In genomic region chr1:201486158-201486557, GRCh38 we compare ENCODE assay signal across 1 cellular context.
TF ChIP-seq lines count a peak whose summit lies in the region.

No MANE protein-coding gene starts in this region.

TF ChIP-seq in K562, 482 proteins besides CTCF, POLR2A, EP300 and RAD21 (continued from another document and continues in another):
- no peak for TF ChIP-seq CHD7 (IDR thresholded peaks at IDR 0.05; ENCODE audit: low read depth, low read length)
- TF ChIP-seq HCFC1 (IDR thresholded peaks at IDR 0.05; ENCODE audit: low read depth, low read length), result no peak
- no peak for TF ChIP-seq ETS2 (tag; IDR thresholded peaks at IDR 0.05; ENCODE audit: borderline replicate concordance, poor library complexity, severe bottlenecking)
- TF ChIP-seq BHLHE40 (IDR thresholded peaks at IDR 0.05; ENCODE audit: low read length), result no peak
- no peak for TF ChIP-seq KLF10 (CRISPR knock-in tag; IDR thresholded peaks at IDR 0.05)
- no peak for TF ChIP-seq BDP1 (IDR thresholded peaks at IDR 0.05; ENCODE audit: insufficient read depth, insufficient read length)
- no peak for TF ChIP-seq SP1 (CRISPR knock-in tag; IDR thresholded peaks at IDR 0.05)
- no peak for TF ChIP-seq SNIP1 (IDR thresholded peaks at IDR 0.05; ENCODE audit: low read depth)
- TF ChIP-seq ZNF224 (CRISPR knock-in tag; IDR thresholded peaks at IDR 0.05), result no peak
- no peak for TF ChIP-seq POLR3A (IDR thresholded peaks at IDR 0.05; ENCODE audit: borderline replicate concordance, extremely low read depth, insufficient read depth, insufficient read length)
- TF ChIP-seq, protein P1, sequence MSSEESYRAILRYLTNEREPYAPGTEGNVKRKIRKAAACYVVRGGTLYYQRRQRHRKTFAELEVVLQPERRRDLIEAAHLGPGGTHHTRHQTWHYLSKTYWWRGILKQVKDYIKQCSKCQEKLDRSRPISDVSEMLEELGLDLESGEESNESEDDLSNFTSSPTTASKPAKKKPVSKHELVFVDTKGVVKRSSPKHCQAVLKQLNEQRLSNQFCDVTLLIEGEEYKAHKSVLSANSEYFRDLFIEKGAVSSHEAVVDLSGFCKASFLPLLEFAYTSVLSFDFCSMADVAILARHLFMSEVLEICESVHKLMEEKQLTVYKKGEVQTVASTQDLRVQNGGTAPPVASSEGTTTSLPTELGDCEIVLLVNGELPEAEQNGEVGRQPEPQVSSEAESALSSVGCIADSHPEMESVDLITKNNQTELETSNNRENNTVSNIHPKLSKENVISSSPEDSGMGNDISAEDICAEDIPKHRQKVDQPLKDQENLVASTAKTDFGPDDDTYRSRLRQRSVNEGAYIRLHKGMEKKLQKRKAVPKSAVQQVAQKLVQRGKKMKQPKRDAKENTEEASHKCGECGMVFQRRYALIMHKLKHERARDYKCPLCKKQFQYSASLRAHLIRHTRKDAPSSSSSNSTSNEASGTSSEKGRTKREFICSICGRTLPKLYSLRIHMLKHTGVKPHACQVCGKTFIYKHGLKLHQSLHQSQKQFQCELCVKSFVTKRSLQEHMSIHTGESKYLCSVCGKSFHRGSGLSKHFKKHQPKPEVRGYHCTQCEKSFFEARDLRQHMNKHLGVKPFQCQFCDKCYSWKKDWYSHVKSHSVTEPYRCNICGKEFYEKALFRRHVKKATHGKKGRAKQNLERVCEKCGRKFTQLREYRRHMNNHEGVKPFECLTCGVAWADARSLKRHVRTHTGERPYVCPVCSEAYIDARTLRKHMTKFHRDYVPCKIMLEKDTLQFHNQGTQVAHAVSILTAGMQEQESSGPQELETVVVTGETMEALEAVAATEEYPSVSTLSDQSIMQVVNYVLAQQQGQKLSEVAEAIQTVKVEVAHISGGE (CRISPR knock-in tag; IDR thresholded peaks at IDR 0.05), result no peak; a peak in 1 of 6 replicates
- peak; percentile 20 for TF ChIP-seq CBFA2T3 (IDR thresholded peaks at IDR 0.05)
- no peak for TF ChIP-seq ZBTB49 (CRISPR knock-in tag; IDR thresholded peaks at IDR 0.05; ENCODE audit: borderline replicate concordance)
- no peak for TF ChIP-seq SNRNP70 (optimal IDR thresholded peaks at IDR 0.05; ENCODE audit: low read depth, low read length)
- no peak for TF ChIP-seq MEF2D (tag; conservative IDR thresholded peaks at IDR 0.05; ENCODE audit: low read depth)
- TF ChIP-seq, protein P2, sequence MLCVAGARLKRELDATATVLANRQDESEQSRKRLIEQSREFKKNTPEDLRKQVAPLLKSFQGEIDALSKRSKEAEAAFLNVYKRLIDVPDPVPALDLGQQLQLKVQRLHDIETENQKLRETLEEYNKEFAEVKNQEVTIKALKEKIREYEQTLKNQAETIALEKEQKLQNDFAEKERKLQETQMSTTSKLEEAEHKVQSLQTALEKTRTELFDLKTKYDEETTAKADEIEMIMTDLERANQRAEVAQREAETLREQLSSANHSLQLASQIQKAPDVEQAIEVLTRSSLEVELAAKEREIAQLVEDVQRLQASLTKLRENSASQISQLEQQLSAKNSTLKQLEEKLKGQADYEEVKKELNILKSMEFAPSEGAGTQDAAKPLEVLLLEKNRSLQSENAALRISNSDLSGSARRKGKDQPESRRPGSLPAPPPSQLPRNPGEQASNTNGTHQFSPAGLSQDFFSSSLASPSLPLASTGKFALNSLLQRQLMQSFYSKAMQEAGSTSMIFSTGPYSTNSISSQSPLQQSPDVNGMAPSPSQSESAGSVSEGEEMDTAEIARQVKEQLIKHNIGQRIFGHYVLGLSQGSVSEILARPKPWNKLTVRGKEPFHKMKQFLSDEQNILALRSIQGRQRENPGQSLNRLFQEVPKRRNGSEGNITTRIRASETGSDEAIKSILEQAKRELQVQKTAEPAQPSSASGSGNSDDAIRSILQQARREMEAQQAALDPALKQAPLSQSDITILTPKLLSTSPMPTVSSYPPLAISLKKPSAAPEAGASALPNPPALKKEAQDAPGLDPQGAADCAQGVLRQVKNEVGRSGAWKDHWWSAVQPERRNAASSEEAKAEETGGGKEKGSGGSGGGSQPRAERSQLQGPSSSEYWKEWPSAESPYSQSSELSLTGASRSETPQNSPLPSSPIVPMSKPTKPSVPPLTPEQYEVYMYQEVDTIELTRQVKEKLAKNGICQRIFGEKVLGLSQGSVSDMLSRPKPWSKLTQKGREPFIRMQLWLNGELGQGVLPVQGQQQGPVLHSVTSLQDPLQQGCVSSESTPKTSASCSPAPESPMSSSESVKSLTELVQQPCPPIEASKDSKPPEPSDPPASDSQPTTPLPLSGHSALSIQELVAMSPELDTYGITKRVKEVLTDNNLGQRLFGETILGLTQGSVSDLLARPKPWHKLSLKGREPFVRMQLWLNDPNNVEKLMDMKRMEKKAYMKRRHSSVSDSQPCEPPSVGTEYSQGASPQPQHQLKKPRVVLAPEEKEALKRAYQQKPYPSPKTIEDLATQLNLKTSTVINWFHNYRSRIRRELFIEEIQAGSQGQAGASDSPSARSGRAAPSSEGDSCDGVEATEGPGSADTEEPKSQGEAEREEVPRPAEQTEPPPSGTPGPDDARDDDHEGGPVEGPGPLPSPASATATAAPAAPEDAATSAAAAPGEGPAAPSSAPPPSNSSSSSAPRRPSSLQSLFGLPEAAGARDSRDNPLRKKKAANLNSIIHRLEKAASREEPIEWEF (CRISPR knock-in tag; IDR thresholded peaks at IDR 0.05), result no peak
- no peak for TF ChIP-seq XRCC3 (IDR thresholded peaks at IDR 0.05)
- TF ChIP-seq, protein P3, sequence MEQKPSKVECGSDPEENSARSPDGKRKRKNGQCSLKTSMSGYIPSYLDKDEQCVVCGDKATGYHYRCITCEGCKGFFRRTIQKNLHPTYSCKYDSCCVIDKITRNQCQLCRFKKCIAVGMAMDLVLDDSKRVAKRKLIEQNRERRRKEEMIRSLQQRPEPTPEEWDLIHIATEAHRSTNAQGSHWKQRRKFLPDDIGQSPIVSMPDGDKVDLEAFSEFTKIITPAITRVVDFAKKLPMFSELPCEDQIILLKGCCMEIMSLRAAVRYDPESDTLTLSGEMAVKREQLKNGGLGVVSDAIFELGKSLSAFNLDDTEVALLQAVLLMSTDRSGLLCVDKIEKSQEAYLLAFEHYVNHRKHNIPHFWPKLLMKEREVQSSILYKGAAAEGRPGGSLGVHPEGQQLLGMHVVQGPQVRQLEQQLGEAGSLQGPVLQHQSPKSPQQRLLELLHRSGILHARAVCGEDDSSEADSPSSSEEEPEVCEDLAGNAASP (IDR thresholded peaks at IDR 0.05), result no peak
- no peak for TF ChIP-seq NELFE (IDR thresholded peaks at IDR 0.05; ENCODE audit: insufficient read depth, insufficient read length)
- no peak for TF ChIP-seq NCOA1 (IDR thresholded peaks at IDR 0.05; ENCODE audit: low read depth)
- TF ChIP-seq RBM14 (IDR thresholded peaks at IDR 0.05; ENCODE audit: borderline replicate concordance, insufficient read depth, low read depth, low read length), result no peak
- no peak for TF ChIP-seq GATA2 (CRISPR knock-in tag; IDR thresholded peaks at IDR 0.05)
- TF ChIP-seq ARID2 (IDR thresholded peaks at IDR 0.05), result no peak
- TF ChIP-seq ESRRA (IDR thresholded peaks at IDR 0.05; ENCODE audit: borderline replicate concordance, low read depth), result no peak
- no peak for TF ChIP-seq NUFIP1 (IDR thresholded peaks at IDR 0.05; ENCODE audit: partially characterized antibody)
- TF ChIP-seq, protein P4, sequence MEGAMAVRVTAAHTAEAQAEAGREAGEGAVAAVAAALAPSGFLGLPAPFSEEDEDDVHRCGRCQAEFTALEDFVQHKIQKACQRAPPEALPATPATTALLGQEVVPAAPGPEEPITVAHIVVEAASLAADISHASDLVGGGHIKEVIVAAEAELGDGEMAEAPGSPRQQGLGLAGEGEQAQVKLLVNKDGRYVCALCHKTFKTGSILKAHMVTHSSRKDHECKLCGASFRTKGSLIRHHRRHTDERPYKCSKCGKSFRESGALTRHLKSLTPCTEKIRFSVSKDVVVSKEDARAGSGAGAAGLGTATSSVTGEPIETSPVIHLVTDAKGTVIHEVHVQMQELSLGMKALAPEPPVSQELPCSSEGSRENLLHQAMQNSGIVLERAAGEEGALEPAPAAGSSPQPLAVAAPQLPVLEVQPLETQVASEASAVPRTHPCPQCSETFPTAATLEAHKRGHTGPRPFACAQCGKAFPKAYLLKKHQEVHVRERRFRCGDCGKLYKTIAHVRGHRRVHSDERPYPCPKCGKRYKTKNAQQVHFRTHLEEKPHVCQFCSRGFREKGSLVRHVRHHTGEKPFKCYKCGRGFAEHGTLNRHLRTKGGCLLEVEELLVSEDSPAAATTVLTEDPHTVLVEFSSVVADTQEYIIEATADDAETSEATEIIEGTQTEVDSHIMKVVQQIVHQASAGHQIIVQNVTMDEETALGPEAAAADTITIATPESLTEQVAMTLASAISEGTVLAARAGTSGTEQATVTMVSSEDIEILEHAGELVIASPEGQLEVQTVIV (CRISPR knock-in tag; IDR thresholded peaks at IDR 0.05; ENCODE audit: borderline replicate concordance), result no peak
- TF ChIP-seq ZNF778 (CRISPR knock-in tag; IDR thresholded peaks at IDR 0.05), result no peak
- no peak for TF ChIP-seq TOE1 (IDR thresholded peaks at IDR 0.05; ENCODE audit: borderline replicate concordance)
- TF ChIP-seq TOE1 (CRISPR knock-in tag; IDR thresholded peaks at IDR 0.05; ENCODE audit: borderline replicate concordance, low read depth), result no peak
- TF ChIP-seq ZNF584 (CRISPR knock-in tag; IDR thresholded peaks at IDR 0.05; ENCODE audit: low read depth), result 0 out of 2 replicates have a peak, but pooled peaks have one; percentile 56
- TF ChIP-seq NFATC3 (IDR thresholded peaks at IDR 0.05), result no peak
- TF ChIP-seq STAT5A (IDR thresholded peaks at IDR 0.05; ENCODE audit: borderline replicate concordance, low read length), result no peak
